In genomic region chr1:154736840-154737239, GRCh38 we compare ENCODE assay signal across 10 cellular contexts.
A peak's percentile ranks its signal among the peaks of the same experiment; 100 is the strongest.
DNase-seq lines count a peak whose midpoint lies in the region; ATAC-seq and TF ChIP-seq lines count a peak whose summit lies in the region.
"Had no signal": no experiment of that assay in that cellular context is flagged by ENCODE, and none has a peak within 500 bp of the region (broad histone marks: within the 10 kb centered on the region; RNA-seq: fewer than 3 reads in every experiment).

No MANE protein-coding gene starts in this region.

- H3F3A ChIP-seq in SK-N-SH (replicated peaks; ENCODE audit: insufficient read depth) = no peaks in the 10 kb centered on the region

- TF ChIP-seq POLR2A in thyroid gland (IDR thresholded peaks at IDR 0.05) = no peak

- H3K27me3 ChIP-seq in SK-N-SH (ENCODE audit: insufficient read depth) = no peaks in the 10 kb centered on the region
- H3K27me3 ChIP-seq in thyroid gland = no peaks in the 10 kb centered on the region
- H3K27me3 ChIP-seq: BLaER1 had no signal

- 63% methylated on average over 6 of the region's 6 CpGs for WGBS in SK-N-SH (ENCODE audit: low lambda C conversion rate)
- 80 to 90% methylated on average over 6 of the region's 6 CpGs for WGBS in thyroid gland, 2 donors

- H3K36me3 ChIP-seq in SK-N-SH (replicated peaks in 1 of 2; ENCODE audit: control insufficient read depth in 1 of 2, insufficient read depth in 2 of 2, low read length in 1 of 2) (no peaks in the 10 kb centered on the region), thyroid gland (no peaks in the 10 kb centered on the region)
- H3K36me3 ChIP-seq: BLaER1, thoracic aorta had no signal

- DNase-seq in SK-N-SH = no peak
- DNase-seq in OCI-M1 (lab: John Stamatoyannopoulos, UW) = peak; percentile 77
- peak; percentile 77 to 89 for DNase-seq in cardiac fibroblast (ENCODE audit: low read depth in 2 of 2)
- peak; percentile 49 for DNase-seq in stimulated activated CD4-positive, alpha-beta T cell treated with anti-CD3 and anti-CD28 coated beads, Interleukin-4, amount 100 ng/mL, for 1 hour
- no peak for DNase-seq in thyroid gland
- no peak for DNase-seq in NCI-H1092 (lab: John Stamatoyannopoulos, UW)

- TF ChIP-seq EP300 in SK-N-SH (IDR thresholded peaks at IDR 0.05; ENCODE audit: borderline replicate concordance in 1 of 2, low read depth in 1 of 2, low read length in 1 of 2) = no peak

- no peak for TF ChIP-seq RAD21 in SK-N-SH (IDR thresholded peaks at IDR 0.05; ENCODE audit: low read length)

- intact Hi-C loops in thyroid gland (cut with DNase I) = no loop called here

- H3K27ac ChIP-seq in SK-N-SH (ENCODE audit: low read depth in 2 of 2, low read length in 1 of 2) (no peak overlapping the region), thyroid gland (no peak overlapping the region)
- H3K27ac ChIP-seq: BLaER1, thoracic aorta had no signal

- ATAC-seq in SK-N-SH treated with all-trans-retinoic acid at 6 μM for 48 hours (peak; percentile 62; the same call in 2 of the 3 replicates), GM19463 (IDR thresholded peaks at IDR 0.05; ENCODE audit: unreplicated experiment) (no peak)

- no peak overlapping the region for H2AFZ ChIP-seq in SK-N-SH (ENCODE audit: low read depth)

- no peaks in the 10 kb centered on the region for H3K9me3 ChIP-seq in SK-N-SH
- no peaks in the 10 kb centered on the region for H3K9me3 ChIP-seq in thyroid gland
- H3K9me3 ChIP-seq: thoracic aorta had no signal

- POLR2A ChIA-PET in SK-N-SH (lab: Yijun Ruan, JAX) = no interaction called here

- H3K9me2 ChIP-seq in SK-N-SH = no peaks in the 10 kb centered on the region

- no peaks in the 10 kb centered on the region for H3K79me2 ChIP-seq in SK-N-SH (ENCODE audit: insufficient read depth)

- peaks cover 0 to 9% of the 10 kb centered on the region in 2 experiments; a peak in 2 of 4 replicates for H3K4me1 ChIP-seq in SK-N-SH (ENCODE audit: control insufficient read depth in 1 of 2, insufficient read depth in 2 of 2, low read depth in 1 of 2, low read length in 1 of 2)
- H3K4me1 ChIP-seq in thyroid gland = no peaks in the 10 kb centered on the region

- CTCF ChIA-PET in SK-N-SH (lab: Yijun Ruan, JAX) = interaction anchor here (1.2 to 2.7 kb wide), 3 partner anchors 13 to 24 kb away, joined by 3 to 10 read pairs (median 3); no protein-coding TSS in a partner anchor

- no peak overlapping the region for H3K9ac ChIP-seq in SK-N-SH
- H3K9ac ChIP-seq: BLaER1 had no signal

- no peaks in the 10 kb centered on the region for H4K20me1 ChIP-seq in SK-N-SH (ENCODE audit: insufficient read depth)
- H4K20me1 ChIP-seq: BLaER1 had no signal

- no peak overlapping the region for H3K4me2 ChIP-seq in SK-N-SH
- H3K4me2 ChIP-seq: BLaER1 had no signal

- no peak for TF ChIP-seq CTCF in SK-N-SH (IDR thresholded peaks at IDR 0.05)
- TF ChIP-seq CTCF in cardiac fibroblast (IDR thresholded peaks at IDR 0.05; ENCODE audit: low read depth, low read length) = no peak
- TF ChIP-seq CTCF in thyroid gland (IDR thresholded peaks at IDR 0.05) = no peak

- no peak overlapping the region for H3K4me3 ChIP-seq in SK-N-SH (ENCODE audit: low read depth in 2 of 2, low read length in 1 of 2)
- no peak overlapping the region for H3K4me3 ChIP-seq in cardiac fibroblast (replicated peaks in 1 of 2; ENCODE audit: low read depth in 2 of 2, low read length in 2 of 2)
- H3K4me3 ChIP-seq in thyroid gland (replicated peaks in 1 of 3) = no peak overlapping the region
- H3K4me3 ChIP-seq: BLaER1, thoracic aorta had no signal

TF ChIP-seq in SK-N-SH treated with all-trans-retinoic acid at 6 μM for 48 hours, 23 proteins besides CTCF, POLR2A, EP300 and RAD21 (continues in another document):
- TF ChIP-seq GLIS3 (CRISPR knock-in tag; IDR thresholded peaks at IDR 0.05) (no peak), RARB (CRISPR knock-in tag; IDR thresholded peaks at IDR 0.05) (no peak), ZNF565 (CRISPR knock-in tag; conservative IDR thresholded peaks at IDR 0.05; ENCODE audit: low read depth) (no peak), TSHZ2 (CRISPR knock-in tag; IDR thresholded peaks at IDR 0.05) (no peak), ZNF70 (CRISPR knock-in tag; IDR thresholded peaks at IDR 0.05) (no peak), CREB5 (CRISPR knock-in tag; IDR thresholded peaks at IDR 0.05; ENCODE audit: low read depth) (no peak), ZFP30 (CRISPR knock-in tag; IDR thresholded peaks at IDR 0.05) (no peak)

TF ChIP-seq in SK-N-SH, 30 proteins besides CTCF, POLR2A, EP300 and RAD21:
- TF ChIP-seq TEAD4 (IDR thresholded peaks at IDR 0.05; ENCODE audit: borderline replicate concordance, insufficient read depth) (no peak), SIN3A (IDR thresholded peaks at IDR 0.05; ENCODE audit: borderline replicate concordance, low read depth, low read length) (no peak), TCF12 (IDR thresholded peaks at IDR 0.05) (no peak), ZBTB33 (IDR thresholded peaks at IDR 0.05; ENCODE audit: borderline replicate concordance, low read depth) (no peak), NRF1 (IDR thresholded peaks at IDR 0.05; ENCODE audit: low read depth, low read length) (no peak), USF1 (IDR thresholded peaks at IDR 0.05; ENCODE audit: borderline replicate concordance, low read depth) (no peak), FOXM1 (IDR thresholded peaks at IDR 0.05; ENCODE audit: low read depth) (no peak), JUND (IDR thresholded peaks at IDR 0.05) (no peak), POLR2AphosphoS5 (IDR thresholded peaks at IDR 0.05; ENCODE audit: low read depth, low read length) (no peak), GABPA (IDR thresholded peaks at IDR 0.05; ENCODE audit: low read depth) (no peak), EZH2phosphoT487 (IDR thresholded peaks at IDR 0.05; ENCODE audit: borderline replicate concordance, low read depth) (no peak), YY1 (IDR thresholded peaks at IDR 0.05; ENCODE audit: low read depth) (no peak), RXRA (IDR thresholded peaks at IDR 0.05; ENCODE audit: borderline replicate concordance, low read depth) (no peak), SMC3 (IDR thresholded peaks at IDR 0.05; ENCODE audit: low read depth, low read length) (no peak)

Comparison
In these comparisons a context has a peak if more than half of its experiments do, and no peak if none do; other contexts are left out.
1. DNase-seq: peak in OCI-M1 (single experiment), cardiac fibroblast (2 of 2) and stimulated activated CD4-positive, alpha-beta T cell treated with anti-CD3 and anti-CD28 coated beads, Interleukin-4, amount 100 ng/mL, for 1 hour (single experiment); none in SK-N-SH (single experiment), thyroid gland (0 of 2) and NCI-H1092 (single experiment).